In genomic region chr9:4890929-4891328, GRCh38 we compare ENCODE assay signal across 21 cellular contexts.
"Had no signal": no experiment of that assay in that cellular context is flagged by ENCODE, and none has a peak within 500 bp of the region (broad histone marks: within the 10 kb centered on the region; RNA-seq: fewer than 3 reads in every experiment).

No MANE protein-coding gene starts in this region.

- H3K9ac ChIP-seq: SK-N-SH had no signal

- H3K36me3 ChIP-seq: MG63 had no signal

- H3K4me2 ChIP-seq: SK-N-SH had no signal

- H3K27ac ChIP-seq: RWPE1 had no signal

- H3K9me3 ChIP-seq: MG63, SK-N-SH had no signal

- ATAC-seq: HepG2, Panc1 had no signal

- H3K27me3 ChIP-seq: MG63 had no signal

- H3K4me3 ChIP-seq: MG63 had no signal

- DNase-seq: IMR-90, Karpas-422, KG1, MG63, NCI-H1092, NCI-H1105 treated with DMSO at 0.1 percent for 48 hours, NCI-H1417 treated with DMSO at 0.1 percent for 48 hours, NCI-H146, NCI-H1694 treated with DMSO at 0.1 percent for 48 hours, NCI-H1930, NCI-H2081, NCI-H2107, NCI-H2227 treated with DMSO at 0.1 percent for 48 hours, NCI-H524, NCI-H526 treated with DMSO at 0.1 percent for 48 hours, NCI-H748 treated with DMSO at 0.1 percent for 48 hours, SHP77, SK-N-SH had no signal

- H3K9me2 ChIP-seq: SK-N-SH had no signal
